ENCODE assay signal across 28 cellular contexts in genomic region chr1:227059076-227059475, GRCh38.
A peak's percentile ranks its signal among the peaks of the same experiment; 100 is the strongest.
DNase-seq lines count a peak whose midpoint lies in the region; FAIRE-seq and TF ChIP-seq lines count a peak whose summit lies in the region.
"Had no signal": no experiment of that assay in that cellular context is flagged by ENCODE, and none has a peak within 500 bp of the region (broad histone marks: within the 10 kb centered on the region; RNA-seq: fewer than 3 reads in every experiment).

No MANE protein-coding gene starts in this region.

- no peak overlapping the region for H3K9ac ChIP-seq in adipocyte (ENCODE audit: low read length)
- H3K9ac ChIP-seq: BLaER1, SK-N-SH had no signal

- intact Hi-C loops in A673 (cut with micrococcal nuclease; ENCODE audit: unreplicated experiment), result no loop called here

- CTCF ChIA-PET in A673 (lab: Charles Lee), result no interaction called here

- no TSS peak for BruUV-seq in A673 (replicated peaks; lab: Mats Ljungman, UMichigan)

- H3K27me3 ChIP-seq in adipocyte (replicated peaks; ENCODE audit: control insufficient read depth, insufficient read depth, low read length) (no peaks in the 10 kb centered on the region), small intestine (ENCODE audit: control insufficient read depth in 2 of 2, insufficient read depth in 2 of 2, low read length in 2 of 2) (no peaks in the 10 kb centered on the region), A673 (replicated peaks; ENCODE audit: insufficient read depth, low read depth, low read length, poor library complexity) (no peaks in the 10 kb centered on the region)
- H3K27me3 ChIP-seq: BLaER1, dorsolateral prefrontal cortex, gastroesophageal sphincter, neutrophil, thyroid gland, vagina had no signal

- H3K4me1 ChIP-seq in adipocyte (ENCODE audit: control insufficient read depth, insufficient read depth, low read length), result peaks cover 22% of the 10 kb centered on the region
- no peaks in the 10 kb centered on the region for H3K4me1 ChIP-seq in small intestine (ENCODE audit: control insufficient read depth in 2 of 2, insufficient read depth in 1 of 2, low read depth in 1 of 2, low read length in 1 of 2)
- no peaks in the 10 kb centered on the region for H3K4me1 ChIP-seq in A673 (ENCODE audit: insufficient read depth, low read length, poor library complexity, severe bottlenecking)
- H3K4me1 ChIP-seq: BLaER1, gastroesophageal sphincter, prostate gland, thyroid gland, vagina had no signal

- DNase-seq in H4 (ENCODE audit: low spot score) (peak; percentile 6), adipocyte (ENCODE audit: low read depth) (peak; percentile 8), fibroblast of peridontal ligament (ENCODE audit: extremely low read depth) (peak; percentile 29), small intestine (no peak), HUDEP-2 (lab: John Stamatoyannopoulos, UW; ENCODE audit: unreplicated experiment in 76 of 76) (no peak), LoVo (ENCODE audit: low spot score) (no peak), A673 (ENCODE audit: low spot score) (no peak)
- DNase-seq: activated CD4-positive, alpha-beta T cell treated with anti-CD3 and anti-CD28 coated beads, Interleukin-2, amount 50 U/mL, for 4 hours; activated CD4-positive, CD25-positive, alpha-beta regulatory T cell; activated gamma-delta T cell treated with Interleukin-2 at 50 U/mL for 16 hours; activated T-cell treated with anti-CD3 and anti-CD28 coated beads, Interleukin-2, amount 50 U/mL, for 48 hours; COR-L47; DND-41; dorsolateral prefrontal cortex; GF-D8; hippocampal formation; Kasumi-1; NCI-H1694; NCI-H524; SK-N-SH; stimulated activated CD4-positive, alpha-beta T cell treated with anti-CD3 and anti-CD28 coated beads, Interleukin-4, amount 100 ng/mL, for 24 hours; thyroid gland had no signal

- TF ChIP-seq CTCF in A673 (conservative IDR thresholded peaks at IDR 0.05; ENCODE audit: low read depth, low read length), result no peak

- H3K36me3 ChIP-seq in adipocyte (ENCODE audit: control insufficient read depth, insufficient read depth, low read length, severe bottlenecking), result peaks cover 5% of the 10 kb centered on the region
- H3K36me3 ChIP-seq in small intestine (ENCODE audit: control insufficient read depth in 2 of 2, insufficient read depth in 2 of 2, low read length in 2 of 2), result peaks cover 0 to 2% of the 10 kb centered on the region in 2 donors
- no peaks in the 10 kb centered on the region for H3K36me3 ChIP-seq in A673 (ENCODE audit: insufficient read depth, low read length, poor library complexity, severe bottlenecking)
- H3K36me3 ChIP-seq: BLaER1, neutrophil, prostate gland, thyroid gland, vagina had no signal

- H3K4me3 ChIP-seq in adipocyte (ENCODE audit: low read length), result no peak overlapping the region
- no peak overlapping the region for H3K4me3 ChIP-seq in small intestine (ENCODE audit: low read depth in 1 of 2, low read length in 2 of 2)
- H3K4me3 ChIP-seq in A673 (ENCODE audit: low read depth, low read length, poor library complexity, severe bottlenecking), result no peak overlapping the region
- H3K4me3 ChIP-seq: BLaER1, dorsolateral prefrontal cortex, gastroesophageal sphincter, prostate gland, thyroid gland, vagina had no signal

- POLR2A ChIA-PET in A673 (lab: Charles Lee; ENCODE audit: low non-redundant PET), result no interaction called here

- FAIRE-seq in small intestine (lab: Jason Lieb, UNC), result peak; percentile 76
- FAIRE-seq: HepG2 had no signal

- H3K9me3 ChIP-seq in adipocyte (ENCODE audit: control insufficient read depth, low read length) (no peaks in the 10 kb centered on the region), small intestine (ENCODE audit: control insufficient read depth, low read depth) (no peaks in the 10 kb centered on the region), A673 (ENCODE audit: low read depth, low read length, poor library complexity, severe bottlenecking) (no peaks in the 10 kb centered on the region)
- H3K9me3 ChIP-seq: gastroesophageal sphincter, neutrophil, prostate gland, SK-N-SH, thyroid gland, vagina had no signal

- H3K27ac ChIP-seq in small intestine (ENCODE audit: low read depth in 1 of 2, low read length in 1 of 2) (no peak overlapping the region), A673 (ENCODE audit: low read depth, low read length, poor library complexity, severe bottlenecking) (no peak overlapping the region)
- H3K27ac ChIP-seq: BLaER1, dorsolateral prefrontal cortex, gastroesophageal sphincter, neutrophil, prostate gland, thyroid gland, vagina had no signal

- WGBS in small intestine, 3 donors, result 82 to 93% (median 92%) methylated on average over 4 of the region's 4 CpGs

Comparison
In these comparisons a context has a peak if more than half of its experiments do, and no peak if none do; other contexts are left out.
1. DNase-seq: peak in H4 (single experiment), adipocyte (single experiment) and fibroblast of peridontal ligament (single experiment); none in small intestine (single experiment), HUDEP-2 (0 of 76), LoVo (single experiment) and A673 (single experiment).